Comparison of ENCODE assay signal across 8 cellular contexts in the genomic region with DNA sequence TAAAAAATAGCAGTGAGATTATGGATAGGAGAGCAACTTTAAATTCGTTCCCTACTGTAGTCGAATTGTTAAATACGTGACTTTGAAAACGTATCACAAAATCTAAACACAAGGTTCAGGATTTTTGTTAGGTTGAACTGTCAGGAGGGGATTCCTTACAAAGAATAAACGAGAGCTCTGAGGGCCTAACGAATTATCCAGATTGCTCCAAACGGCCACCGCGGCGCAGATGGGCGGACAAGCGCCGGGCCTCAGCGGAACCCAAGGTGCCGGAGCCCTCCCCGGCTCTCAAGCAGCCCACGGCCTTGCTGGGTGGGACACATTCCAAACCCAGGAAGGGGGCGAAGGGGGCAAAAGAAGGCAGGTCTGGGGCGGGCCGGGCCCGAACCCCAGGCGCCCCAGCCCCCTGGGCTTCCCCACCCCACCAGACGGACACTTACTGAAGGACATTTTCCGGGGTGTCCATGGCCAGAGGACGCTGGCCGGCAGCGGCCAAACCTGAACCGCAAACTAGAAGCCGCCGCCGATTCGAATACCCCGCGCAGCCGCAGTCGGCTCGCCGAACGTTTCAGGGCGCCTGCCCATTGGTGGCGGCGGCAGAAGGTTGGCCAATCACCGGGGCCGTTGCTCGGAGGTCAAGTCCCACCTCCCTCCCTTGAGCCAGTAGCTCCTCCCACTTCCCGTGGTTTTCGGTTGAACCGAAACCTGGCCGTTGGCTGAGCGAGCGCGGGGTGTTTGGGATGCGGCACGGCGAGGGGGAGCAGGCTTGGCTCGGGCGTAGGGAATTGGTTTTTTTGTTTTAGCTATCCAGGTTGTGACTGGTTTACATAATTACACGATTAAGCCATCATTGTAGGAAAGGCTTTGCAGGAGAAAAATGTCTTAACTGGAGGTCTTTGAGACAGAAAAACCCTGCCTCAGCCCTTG. TPM values are rescaled to one million over a fixed set of nuclear protein-coding genes. Genes with fewer than 3 reads are reported as not detected.
DNase-seq lines count a peak whose midpoint lies in the region; ATAC-seq and TF ChIP-seq lines count a peak whose summit lies in the region.

A gene (minus strand): TSS at position 534 of the 927 bp plus-strand sequence. CDS start 68 bp downstream, at position 466.

- CTCF ChIA-PET in RWPE1 (lab: Yijun Ruan, JAX), result interaction anchor here (0.7 to 0.9 kb wide), 2 partner anchors 70 to 172 kb away, joined by 3 read pairs; no protein-coding TSS in a partner anchor

- H3K4me3 ChIP-seq in LNCaP clone FGC (ENCODE audit: low read depth, low read length) (peak within 1 kb of the TSS; percentile 90), fibroblast of mammary gland (ENCODE audit: control insufficient read depth, low read depth, low read length) (peak within 1 kb of the TSS; percentile 91)

- intact Hi-C loops in natural killer cell (cut with micrococcal nuclease), result loop anchor here (1.0 to 5.0 kb wide), 2 partner anchors 170 to 445 kb away; a partner anchor contains a TSS

- H3K4me1 Mint-ChIP-seq in activated T-helper 17 cell treated with anti-CD3 and anti-CD28 coated beads, Interleukin-2, amount 50 U/mL, for 72 hours, result peaks cover 15% of the 10 kb centered on the region
- H3K4me1 Mint-ChIP-seq in natural killer cell, result peaks cover 36 to 40% of the 10 kb centered on the region in 2 donors

- peak within 1 kb of the TSS; percentile 91 for H3K27ac ChIP-seq in RWPE1

- H3K4me3 Mint-ChIP-seq in activated T-helper 17 cell treated with anti-CD3 and anti-CD28 coated beads, Interleukin-2, amount 50 U/mL, for 72 hours, result peak within 1 kb of the TSS; percentile 92
- peak within 1 kb of the TSS; percentile 98 for H3K4me3 Mint-ChIP-seq in natural killer cell

- POLR2A ChIA-PET in RWPE1 (lab: Yijun Ruan, JAX; ENCODE audit: low non-redundant PET), result interaction anchor here (0.6 kb wide), 1 partner anchor 56 kb away, joined by 4 read pairs; no protein-coding TSS in a partner anchor

- H3K36me3 Mint-ChIP-seq in activated T-helper 17 cell treated with anti-CD3 and anti-CD28 coated beads, Interleukin-2, amount 50 U/mL, for 72 hours (ENCODE audit: low read depth), result peaks cover 16% of the 10 kb centered on the region
- H3K36me3 Mint-ChIP-seq in natural killer cell, result no peaks in the 10 kb centered on the region

- peak; percentile 96 for ATAC-seq in activated T-helper 17 cell treated with anti-CD3 and anti-CD28 coated beads, Interleukin-2, amount 50 U/mL, for 72 hours (replicated peaks)
- ATAC-seq in natural killer cell, result peak; percentile 75 to 86 (median 77)

- DNase-seq in Daoy (ENCODE audit: low read depth) (peak; percentile 98), GOT3 (lab: John Stamatoyannopoulos, UW) (peak; percentile 82), LNCaP clone FGC (ENCODE audit: low read depth) (peak; percentile 81), RWPE1 (ENCODE audit: low spot score) (peak; percentile 99), fibroblast of mammary gland (ENCODE audit: low read depth) (peak; percentile 95), natural killer cell (peak; percentile 94)
- peak; percentile 94 for DNase-seq in stimulated activated naive CD4-positive, alpha-beta T cell treated with Interleukin-2 at 50 U/mL for 16 hours (lab: John Stamatoyannopoulos, UW)

- no peaks in the 10 kb centered on the region for H3K9me3 Mint-ChIP-seq in activated T-helper 17 cell treated with anti-CD3 and anti-CD28 coated beads, Interleukin-2, amount 50 U/mL, for 72 hours
- no peaks in the 10 kb centered on the region for H3K9me3 Mint-ChIP-seq in natural killer cell

- TF ChIP-seq CTCF in LNCaP clone FGC (IDR thresholded peaks at IDR 0.05; ENCODE audit: control insufficient read depth, extremely low read depth, insufficient read depth) (no peak), RWPE1 (conservative IDR thresholded peaks at IDR 0.05; ENCODE audit: low read depth) (no peak), fibroblast of mammary gland (conservative IDR thresholded peaks at IDR 0.05; ENCODE audit: control insufficient read depth, insufficient read depth, low read depth, low read length) (no peak), natural killer cell (IDR thresholded peaks at IDR 0.05) (no peak)

- no peaks in the 10 kb centered on the region for H3K27me3 Mint-ChIP-seq in activated T-helper 17 cell treated with anti-CD3 and anti-CD28 coated beads, Interleukin-2, amount 50 U/mL, for 72 hours
- H3K27me3 Mint-ChIP-seq in natural killer cell (ENCODE audit: low read depth in 2 of 2), result peaks cover 15 to 21% of the 10 kb centered on the region in 2 donors

- peak within 1 kb of the TSS; percentile 95 for H3K27ac Mint-ChIP-seq in activated T-helper 17 cell treated with anti-CD3 and anti-CD28 coated beads, Interleukin-2, amount 50 U/mL, for 72 hours
- peak within 1 kb of the TSS; percentile 93 to 95 for H3K27ac Mint-ChIP-seq in natural killer cell

RNA-seq across cellular contexts. Expression of the gene that starts here (rescaled TPM):
- total RNA-seq in Daoy (2014; rRNA removed; shearing (Covaris generic)), result 122 and 135 TPM in 2 replicates
- total RNA-seq in activated T-helper 17 cell treated with anti-CD3 and anti-CD28 coated beads, Interleukin-2, amount 50 U/mL, for 72 hours, result 100 to 1,000 TPM in 1 of 2 donors, 10 to 100 TPM in 1; 94.7 to 103 TPM
- 1 to 10 TPM; 2.3 to 4.2 (median 2.7) TPM for total RNA-seq in natural killer cell

Comparison
In these comparisons a context has a peak if more than half of its experiments do, and no peak if none do; other contexts are left out.
1. Peak in every context shown above with its lines: DNase-seq, ATAC-seq, H3K4me3 ChIP-seq and H3K27ac ChIP-seq.
2. RNA of the gene that starts here (total RNA-seq): 122 to 135 TPM in Daoy and 94.7 to 103 TPM in activated T-helper 17 cell treated with anti-CD3 and anti-CD28 coated beads, Interleukin-2, amount 50 U/mL, for 72 hours; 2.3 to 4.2 TPM in natural killer cell; every median in the first group is over 10 times any median in the second.